In the genomic region with DNA sequence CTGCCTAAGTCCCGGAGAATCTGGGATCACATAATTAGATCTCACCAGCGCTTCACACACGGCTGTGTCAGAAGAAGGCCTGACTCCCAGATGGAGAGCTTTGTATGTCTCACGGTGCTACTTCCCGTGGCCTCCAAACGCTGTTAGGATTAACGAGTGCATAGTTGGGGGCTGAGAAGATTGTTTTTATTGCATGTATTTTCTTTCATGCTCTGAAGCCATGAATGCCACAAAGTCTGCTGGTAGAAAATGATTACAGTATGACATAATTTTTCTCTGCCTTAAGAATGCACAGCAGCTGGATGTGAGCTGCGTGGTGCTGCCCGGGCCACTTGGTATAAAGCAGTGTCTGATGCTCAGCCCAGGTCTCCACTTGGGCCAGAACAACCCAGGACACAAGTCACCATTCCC, we compare ENCODE assay signal across 13 cellular contexts.
A peak's percentile ranks its signal among the peaks of the same experiment; 100 is the strongest.
DNase-seq lines count a peak whose midpoint lies in the region; ATAC-seq and TF ChIP-seq lines count a peak whose summit lies in the region.
"Had no signal": no experiment of that assay in that cellular context is flagged by ENCODE, and none has a peak within 500 bp of the region (broad histone marks: within the 10 kb centered on the region; RNA-seq: fewer than 3 reads in every experiment).

No MANE protein-coding gene starts in this region.

- H3K4me3 ChIP-seq in astrocyte of the spinal cord (ENCODE audit: low read depth, low read length) (no peak overlapping the region), tibial artery (no peak overlapping the region)
- no peak overlapping the region for H3K4me3 ChIP-seq in CD8-positive, alpha-beta T cell (ENCODE audit: low read depth, low read length)
- H3K4me3 ChIP-seq: right lobe of liver had no signal

- POLR2A ChIA-PET in CD8-positive, alpha-beta T cell (lab: Charles Lee), result no interaction called here

- H3K9me3 ChIP-seq in tibial artery, result peaks cover 0 to 11% (median 0%) of the 10 kb centered on the region in 3 donors
- no peaks in the 10 kb centered on the region for H3K9me3 ChIP-seq in CD8-positive, alpha-beta T cell (ENCODE audit: low read length)
- H3K9me3 ChIP-seq: right lobe of liver had no signal

- H3K4me3 Mint-ChIP-seq in CD8-positive, alpha-beta T cell, result no peak overlapping the region
- H3K4me3 Mint-ChIP-seq: stimulated activated naive B cell treated with anti-CD40 and anti-IgM and Interleukin-4, amounts not matched to agents 10 μg/mL and 1 μg/mL and 100 μg/mL, for 72 hours; T-helper 17 cell had no signal

- H3K4me1 ChIP-seq in tibial artery, result peaks cover 0 to 66% (median 54%) of the 10 kb centered on the region in 4 donors
- no peaks in the 10 kb centered on the region for H3K4me1 ChIP-seq in CD8-positive, alpha-beta T cell (ENCODE audit: insufficient read depth, low read length)

- H3K27ac ChIP-seq in layer of hippocampus (ENCODE audit: low read depth, low read length), result peak overlapping the region; percentile 63
- H3K27ac ChIP-seq in tibial artery, result peak overlapping the region; percentile 69 to 79
- H3K27ac ChIP-seq in CD8-positive, alpha-beta T cell (ENCODE audit: low read depth, low read length), result no peak overlapping the region
- H3K27ac ChIP-seq: right lobe of liver had no signal

- CTCF ChIA-PET in CD8-positive, alpha-beta T cell (lab: Charles Lee), result no interaction called here

- TF ChIP-seq CTCF in astrocyte of the spinal cord (IDR thresholded peaks at IDR 0.05; ENCODE audit: low read depth, low read length), result no peak
- TF ChIP-seq CTCF in tibial artery (IDR thresholded peaks at IDR 0.05), result no peak
- TF ChIP-seq CTCF in CD8-positive, alpha-beta T cell (IDR thresholded peaks at IDR 0.05), result no peak

- no peak overlapping the region for H3K27ac Mint-ChIP-seq in CD8-positive, alpha-beta T cell
- H3K27ac Mint-ChIP-seq: stimulated activated naive B cell treated with anti-CD40 and anti-IgM and Interleukin-4, amounts not matched to agents 10 μg/mL and 1 μg/mL and 100 μg/mL, for 72 hours; T-helper 17 cell had no signal

- ATAC-seq in CD8-positive, alpha-beta T cell, result no peak
- ATAC-seq: right lobe of liver; stimulated activated naive B cell treated with anti-CD40 and anti-IgM and Interleukin-4, amounts not matched to agents 10 μg/mL and 1 μg/mL and 100 μg/mL, for 72 hours; T-helper 17 cell had no signal

- H3K27me3 Mint-ChIP-seq in CD8-positive, alpha-beta T cell (ENCODE audit: low read depth), result no peaks in the 10 kb centered on the region
- H3K27me3 Mint-ChIP-seq: stimulated activated naive B cell treated with anti-CD40 and anti-IgM and Interleukin-4, amounts not matched to agents 10 μg/mL and 1 μg/mL and 100 μg/mL, for 72 hours had no signal

- H3K27me3 ChIP-seq in layer of hippocampus (ENCODE audit: control insufficient read depth, insufficient read depth, low read length), result no peaks in the 10 kb centered on the region
- no peaks in the 10 kb centered on the region for H3K27me3 ChIP-seq in tibial artery
- H3K27me3 ChIP-seq in CD8-positive, alpha-beta T cell (ENCODE audit: insufficient read depth, low read length), result no peaks in the 10 kb centered on the region
- H3K27me3 ChIP-seq: right lobe of liver had no signal

- peaks cover 48% of the 10 kb centered on the region for H3K36me3 Mint-ChIP-seq in CD8-positive, alpha-beta T cell

- intact Hi-C loops in tibial artery (cut with DNase I; ENCODE audit: low total_unique reads), result no loop called here
- intact Hi-C loops in CD8-positive, alpha-beta T cell (cut with DNase I, micrococcal nuclease), result no loop called here

- in situ Hi-C loops in astrocyte of the spinal cord (cut with HindIII; ENCODE audit: low sequenced_read_pairs), result no loop called here

- peak; percentile 99 for DNase-seq in HS-27A (ENCODE audit: low read depth)
- DNase-seq in astrocyte of the spinal cord (ENCODE audit: low read depth, low spot score), result peak; percentile 98
- DNase-seq in tibial artery, result peak in 1 of 2 donors; percentile 41
- no peak for DNase-seq in stimulated activated CD4-positive, alpha-beta T cell treated with anti-CD3 and anti-CD28 coated beads, Interleukin-4, amount 100 ng/mL, for 1 hour
- no peak for DNase-seq in CD8-positive, alpha-beta T cell
- no peak for DNase-seq in COLO829 (ENCODE audit: low spot score)
- no peak for DNase-seq in activated naive CD4-positive, alpha-beta T cell treated with Interleukin-2 at 50 U/mL for 16 hours
- DNase-seq: activated CD8-positive, alpha-beta memory T cell treated with anti-CD3 and anti-CD28 coated beads, Interleukin-2, amount 50 U/mL, for 48 hours; NCI-H510A treated with DMSO at 0.1 percent for 48 hours; right lobe of liver; stimulated activated naive B cell treated with anti-CD40 and anti-IgM and Interleukin-4, amounts not matched to agents 10 μg/mL and 1 μg/mL and 100 μg/mL, for 72 hours; T-helper 17 cell had no signal

- peaks cover 12% of the 10 kb centered on the region for H3K9me3 Mint-ChIP-seq in CD8-positive, alpha-beta T cell

- H3K4me1 Mint-ChIP-seq in CD8-positive, alpha-beta T cell (ENCODE audit: low read depth), result no peaks in the 10 kb centered on the region
- H3K4me1 Mint-ChIP-seq: stimulated activated naive B cell treated with anti-CD40 and anti-IgM and Interleukin-4, amounts not matched to agents 10 μg/mL and 1 μg/mL and 100 μg/mL, for 72 hours; T-helper 17 cell had no signal

- H3K36me3 ChIP-seq in tibial artery, result peaks cover 0 to 9% (median 0%) of the 10 kb centered on the region in 3 donors
- H3K36me3 ChIP-seq in CD8-positive, alpha-beta T cell (ENCODE audit: insufficient read depth, low read length), result peaks cover 4% of the 10 kb centered on the region
- H3K36me3 ChIP-seq: right lobe of liver had no signal

Comparison
In these comparisons a context has a peak if more than half of its experiments do, and no peak if none do; other contexts are left out.
1. DNase-seq: peak in HS-27A (single experiment) and astrocyte of the spinal cord (single experiment); none in stimulated activated CD4-positive, alpha-beta T cell treated with anti-CD3 and anti-CD28 coated beads, Interleukin-4, amount 100 ng/mL, for 1 hour (single experiment), CD8-positive, alpha-beta T cell (0 of 7), COLO829 (single experiment) and activated naive CD4-positive, alpha-beta T cell treated with Interleukin-2 at 50 U/mL for 16 hours (single experiment).